24 cellular contexts compared by ENCODE assay signal in genomic region chr7:30533886-30534285, GRCh38.
"Had no signal": no experiment of that assay in that cellular context is flagged by ENCODE, and none has a peak within 500 bp of the region (broad histone marks: within the 10 kb centered on the region; RNA-seq: fewer than 3 reads in every experiment).

No MANE protein-coding gene starts in this region.

- H3K27me3 Mint-ChIP-seq: activated B cell treated with CpG ODN at 0.5 μM for 24 hours; activated CD4-positive, alpha-beta memory T cell treated with anti-CD3 and anti-CD28 coated beads, Interleukin-2, amount 10 ng/mL, durations not matched to agents 7 days and 5 days; activated naive CD8-positive, alpha-beta T cell treated with anti-CD3 and anti-CD28 coated beads, Interleukin-2, amount 10 ng/mL, durations not matched to agents 7 days and 5 days had no signal

- ATAC-seq: activated T-cell treated with anti-CD3 and anti-CD28 coated beads, Interleukin-2, amount 50 U/mL, for 72 hours had no signal

- H3K9me3 Mint-ChIP-seq: activated B cell treated with CpG ODN at 0.5 μM for 24 hours; activated CD4-positive, alpha-beta memory T cell treated with anti-CD3 and anti-CD28 coated beads, Interleukin-2, amount 10 ng/mL, durations not matched to agents 7 days and 5 days; activated naive CD8-positive, alpha-beta T cell treated with anti-CD3 and anti-CD28 coated beads, Interleukin-2, amount 10 ng/mL, durations not matched to agents 7 days and 5 days; activated T-helper 2 cell treated with anti-CD3 and anti-CD28 coated beads, Interferon-gamma antibody, Interleukin-2, Interleukin-4, amounts not matched to agents 10 μg/mL and 5 μg/mL and 100 μg/mL, durations not matched to agents 14 hours and 24 hours and 36 hours; T-helper 1 cell treated with Interleukin-12 subunit alpha and Interleukin-12 subunit beta and Interleukin-4 antibody, amounts not matched to agents 30 μg/mL and 1 μg/mL, for 36 hours had no signal

- H3K27me3 ChIP-seq: adrenal gland, Peyer's patch had no signal

- DNase-seq: activated B cell treated with CpG ODN at 0.5 μM for 24 hours; activated CD4-positive, alpha-beta memory T cell treated with anti-CD3 and anti-CD28 coated beads, Interleukin-2, amount 10 ng/mL, durations not matched to agents 7 days and 5 days; activated CD4-positive, alpha-beta T cell treated with anti-CD3 and anti-CD28 coated beads for 1 hour; activated CD4-positive, alpha-beta T cell treated with anti-CD3 and anti-CD28 coated beads, Interleukin-2, amount 50 U/mL, for 1 hour; activated gamma-delta T cell treated with Interleukin-2 at 50 U/mL for 16 hours; activated naive CD4-positive, alpha-beta T cell treated with anti-CD3 and anti-CD28 coated beads, Interleukin-2, amount 50 U/mL, for 16 hours; activated naive CD8-positive, alpha-beta T cell treated with anti-CD3 and anti-CD28 coated beads, Interleukin-2, amount 10 ng/mL, durations not matched to agents 7 days and 5 days; activated T-cell treated with anti-CD3 and anti-CD28 coated beads, Interleukin-2, amount 50 U/mL, for 72 hours; adrenal gland; anterior cingulate cortex; caudate nucleus; MV-4-11; NCI-H1105; NCI-H1436; NCI-H1694 treated with DMSO at 0.1 percent for 48 hours; NCI-H2029 treated with DMSO at 0.1 percent for 48 hours; NCI-H446; NCI-H524; Peyer's patch; SHP77 treated with DMSO at 0.1 percent for 48 hours; T-helper 9 cell had no signal

- H3K27ac ChIP-seq: adrenal gland, Peyer's patch, RWPE1 had no signal

- H3K4me3 Mint-ChIP-seq: activated B cell treated with CpG ODN at 0.5 μM for 24 hours; activated CD4-positive, alpha-beta memory T cell treated with anti-CD3 and anti-CD28 coated beads, Interleukin-2, amount 10 ng/mL, durations not matched to agents 7 days and 5 days; activated naive CD8-positive, alpha-beta T cell treated with anti-CD3 and anti-CD28 coated beads, Interleukin-2, amount 10 ng/mL, durations not matched to agents 7 days and 5 days; activated T-cell treated with anti-CD3 and anti-CD28 coated beads, Interleukin-2, amount 50 U/mL, for 72 hours; T-helper 1 cell treated with Interleukin-12 subunit alpha and Interleukin-12 subunit beta and Interleukin-4 antibody, amounts not matched to agents 30 μg/mL and 1 μg/mL, for 36 hours had no signal

- H3K4me1 ChIP-seq: adrenal gland, Peyer's patch had no signal

- H3K4me1 Mint-ChIP-seq: activated B cell treated with CpG ODN at 0.5 μM for 24 hours; activated CD4-positive, alpha-beta memory T cell treated with anti-CD3 and anti-CD28 coated beads, Interleukin-2, amount 10 ng/mL, durations not matched to agents 7 days and 5 days; activated naive CD8-positive, alpha-beta T cell treated with anti-CD3 and anti-CD28 coated beads, Interleukin-2, amount 10 ng/mL, durations not matched to agents 7 days and 5 days had no signal

- H3K27ac Mint-ChIP-seq: activated B cell treated with CpG ODN at 0.5 μM for 24 hours; activated CD4-positive, alpha-beta memory T cell treated with anti-CD3 and anti-CD28 coated beads, Interleukin-2, amount 10 ng/mL, durations not matched to agents 7 days and 5 days; activated naive CD8-positive, alpha-beta T cell treated with anti-CD3 and anti-CD28 coated beads, Interleukin-2, amount 10 ng/mL, durations not matched to agents 7 days and 5 days; activated T-cell treated with anti-CD3 and anti-CD28 coated beads, Interleukin-2, amount 50 U/mL, for 72 hours; activated T-helper 2 cell treated with anti-CD3 and anti-CD28 coated beads, Interferon-gamma antibody, Interleukin-2, Interleukin-4, amounts not matched to agents 10 μg/mL and 5 μg/mL and 100 μg/mL, durations not matched to agents 14 hours and 24 hours and 36 hours; T-helper 1 cell treated with Interleukin-12 subunit alpha and Interleukin-12 subunit beta and Interleukin-4 antibody, amounts not matched to agents 30 μg/mL and 1 μg/mL, for 36 hours had no signal
